8 cellular contexts compared by ENCODE assay signal in the genomic region with DNA sequence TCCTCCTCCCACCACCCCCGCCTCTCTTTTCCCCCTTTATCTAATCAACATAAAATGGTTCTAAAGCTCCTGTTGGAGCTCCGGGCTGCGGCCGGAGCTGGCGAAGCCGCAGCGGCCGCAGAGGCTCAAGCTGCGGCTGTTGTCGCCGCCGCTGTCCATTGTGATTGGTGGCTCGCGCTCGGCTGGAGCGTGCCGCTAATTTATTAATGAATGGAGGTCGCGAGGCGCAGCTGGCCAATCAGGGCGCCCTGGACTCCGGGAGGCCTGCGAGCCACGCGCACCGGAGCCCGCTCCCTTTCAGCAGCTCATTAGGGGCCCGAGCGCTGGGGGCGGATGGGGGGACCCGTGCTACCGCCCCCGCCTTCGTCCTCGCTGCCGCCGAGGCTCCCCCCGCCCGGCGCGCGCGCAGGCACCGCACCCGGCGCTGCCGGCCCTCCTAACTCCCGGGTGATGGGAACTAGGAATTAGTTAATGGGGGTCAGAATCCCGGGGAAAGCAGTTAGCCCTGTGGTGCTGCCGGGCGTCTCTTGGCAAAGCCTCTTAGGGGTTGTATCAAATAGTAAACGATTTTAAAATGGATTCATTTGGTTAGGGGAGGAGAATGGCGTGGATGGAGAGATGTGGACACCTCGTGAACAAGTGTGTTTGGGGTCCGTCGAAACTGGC. TPM values are rescaled to one million over a fixed set of nuclear protein-coding genes. Genes with fewer than 3 reads are reported as not detected.
DNase-seq lines count a peak whose midpoint lies in the region; ATAC-seq and TF ChIP-seq lines count a peak whose summit lies in the region.

No MANE protein-coding gene starts in this region.

- no peak overlapping the region for H4K91ac ChIP-seq in neuronal stem cell (ENCODE audit: low read depth, low read length, poor library complexity)

- H3K4me3 Mint-ChIP-seq in activated CD4-positive, alpha-beta T cell treated with anti-CD3 and anti-CD28 coated beads, Interleukin-2, amount 10 ng/mL, durations not matched to agents 7 days and 5 days: peak overlapping the region; percentile 78

- H2BK120ac ChIP-seq in neuronal stem cell (ENCODE audit: low read depth, low read length): no peak overlapping the region

- no peak overlapping the region for H2AK5ac ChIP-seq in neuronal stem cell (ENCODE audit: low read depth, low read length)

- H4K8ac ChIP-seq in neuronal stem cell (ENCODE audit: low read depth, low read length): no peak overlapping the region

- no peaks in the 10 kb centered on the region for H3K36me3 ChIP-seq in colonic mucosa
- no peaks in the 10 kb centered on the region for H3K36me3 ChIP-seq in neuronal stem cell (replicated peaks in 1 of 2; ENCODE audit: control insufficient read depth in 2 of 2, insufficient read depth in 2 of 2, low read length in 2 of 2)

- H3K27me3 Mint-ChIP-seq in activated CD4-positive, alpha-beta T cell treated with anti-CD3 and anti-CD28 coated beads, Interleukin-2, amount 10 ng/mL, durations not matched to agents 7 days and 5 days: peaks cover 93% of the 10 kb centered on the region

- CTCF ChIA-PET in activated CD4-positive, alpha-beta T cell treated with anti-CD3 and anti-CD28 coated beads, Interleukin-2, amount 10 ng/mL, durations not matched to agents 7 days and 5 days (lab: Charles Lee): interaction anchor here (0.9 to 1.6 kb wide), 2 partner anchors 8 to 13 kb away, joined by 3 to 4 read pairs; no protein-coding TSS in a partner anchor

- no peak overlapping the region for H3K23ac ChIP-seq in neuronal stem cell (ENCODE audit: low read depth, low read length, poor library complexity)

- no CpG with 5 or more reads among the region's 56 CpGs for WGBS in neuronal stem cell (ENCODE audit: extremely low coverage in 2 of 2, insufficient read length in 2 of 2, insufficient replicate concordance in 1 of 2), 2 donors

- no peaks in the 10 kb centered on the region for H3K79me1 ChIP-seq in neuronal stem cell (ENCODE audit: low read depth, low read length)

- H3K9ac ChIP-seq in colonic mucosa (ENCODE audit: low read depth in 2 of 2, low read length in 2 of 2) (no peak overlapping the region), neuronal stem cell (ENCODE audit: low read depth, low read length, poor library complexity) (no peak overlapping the region)

- no peaks in the 10 kb centered on the region for H3K9me3 ChIP-seq in colonic mucosa
- peaks cover 0 to 9% of the 10 kb centered on the region in 2 donors for H3K9me3 ChIP-seq in neuronal stem cell (replicated peaks in 1 of 2; ENCODE audit: control insufficient read depth in 2 of 2, insufficient read depth in 1 of 2, low read depth in 1 of 2, low read length in 2 of 2)

- H3K9me3 Mint-ChIP-seq in activated CD4-positive, alpha-beta T cell treated with anti-CD3 and anti-CD28 coated beads, Interleukin-2, amount 10 ng/mL, durations not matched to agents 7 days and 5 days: peaks cover 2% of the 10 kb centered on the region

- intact Hi-C loops in colonic mucosa (cut with DNase I): no loop called here

- H3K27ac Mint-ChIP-seq in activated CD4-positive, alpha-beta T cell treated with anti-CD3 and anti-CD28 coated beads, Interleukin-2, amount 10 ng/mL, durations not matched to agents 7 days and 5 days: peak overlapping the region; percentile 68

- H3K18ac ChIP-seq in neuronal stem cell (ENCODE audit: low read length): no peak overlapping the region

- H3K4me3 ChIP-seq in colonic mucosa: peak overlapping the region; percentile 13
- peak overlapping the region; percentile 31 to 51 for H3K4me3 ChIP-seq in neuronal stem cell (ENCODE audit: low read length in 2 of 2)

- no peak overlapping the region for H3K27ac ChIP-seq in colonic mucosa
- no peak overlapping the region for H3K27ac ChIP-seq in neuronal stem cell (replicated peaks; ENCODE audit: low read length)

- H2BK15ac ChIP-seq in neuronal stem cell (ENCODE audit: low read length): no peak overlapping the region

- H3K27me3 ChIP-seq in colonic mucosa (peaks cover 98% of the 10 kb centered on the region), neuronal stem cell (ENCODE audit: control insufficient read depth in 3 of 3, insufficient read depth in 3 of 3, low read depth in 1 of 3, low read length in 3 of 3) (peaks cover 19 to 93% (median 76%) of the 10 kb centered on the region in 3 experiments)

- H2BK12ac ChIP-seq in neuronal stem cell (ENCODE audit: low read length): no peak overlapping the region

- H3K4me1 Mint-ChIP-seq in activated CD4-positive, alpha-beta T cell treated with anti-CD3 and anti-CD28 coated beads, Interleukin-2, amount 10 ng/mL, durations not matched to agents 7 days and 5 days: peaks cover 67% of the 10 kb centered on the region

- H3K4me1 ChIP-seq in colonic mucosa (peaks cover 20% of the 10 kb centered on the region), neuronal stem cell (ENCODE audit: control insufficient read depth in 2 of 2, insufficient read depth in 1 of 2, low read depth in 1 of 2, low read length in 2 of 2) (peaks cover 29 to 38% of the 10 kb centered on the region in 2 donors)

- peak; percentile 21 for ATAC-seq in HG02763 (IDR thresholded peaks at IDR 0.05; ENCODE audit: unreplicated experiment)

- DNase-seq in activated CD4-positive, alpha-beta T cell treated with anti-CD3 and anti-CD28 coated beads, Interleukin-2, amount 10 ng/mL, durations not matched to agents 7 days and 5 days: no peak
- DNase-seq in activated CD4-positive, alpha-beta T cell treated with anti-CD3 and anti-CD28 coated beads for 1 hour: no peak
- DNase-seq in NCI-H510A (lab: John Stamatoyannopoulos, UW) (peak; percentile 28), colonic mucosa (no peak), neuronal stem cell (ENCODE audit: low spot score) (peak; percentile 89), NOMO-1 (lab: John Stamatoyannopoulos, UW; ENCODE audit: unreplicated experiment in 2 of 2) (no peak), NCI-H1436 (lab: John Stamatoyannopoulos, UW) (no peak)

- H3K14ac ChIP-seq in neuronal stem cell (ENCODE audit: low read length): no peak overlapping the region

- H3K4ac ChIP-seq in neuronal stem cell (ENCODE audit: low read length): no peak overlapping the region

- peak overlapping the region; percentile 100 for H3K4me2 ChIP-seq in neuronal stem cell (ENCODE audit: insufficient read depth, low read length, poor library complexity, severe bottlenecking)

- H2AFZ ChIP-seq in neuronal stem cell (ENCODE audit: low read length): peak overlapping the region; percentile 91

- H2BK5ac ChIP-seq in neuronal stem cell (ENCODE audit: low read length): no peak overlapping the region

- no peak for TF ChIP-seq CTCF in colonic mucosa (IDR thresholded peaks at IDR 0.05)

- POLR2A ChIA-PET in activated CD4-positive, alpha-beta T cell treated with anti-CD3 and anti-CD28 coated beads, Interleukin-2, amount 10 ng/mL, durations not matched to agents 7 days and 5 days (lab: Charles Lee): no interaction called here

- H3K36me3 Mint-ChIP-seq in activated CD4-positive, alpha-beta T cell treated with anti-CD3 and anti-CD28 coated beads, Interleukin-2, amount 10 ng/mL, durations not matched to agents 7 days and 5 days (ENCODE audit: low read depth): peaks cover 9% of the 10 kb centered on the region

RNA-seq across cellular contexts. Expression of a gene that starts 0.6 kb away (rescaled TPM):
- not detected for total RNA-seq in activated CD4-positive, alpha-beta T cell treated with anti-CD3 and anti-CD28 coated beads, Interleukin-2, amount 10 ng/mL, durations not matched to agents 7 days and 5 days
- total RNA-seq in colonic mucosa: not detected
- 0.68 TPM for polyA plus RNA-seq in neuronal stem cell (2013, experiment 1 of 2)
- polyA plus RNA-seq in neuronal stem cell (2013, experiment 2 of 2): 0.66 TPM

Comparison
In these comparisons a context has a peak if more than half of its experiments do, and no peak if none do; other contexts are left out.
1. DNase-seq: peak in NCI-H510A (single experiment) and neuronal stem cell (single experiment); none in activated CD4-positive, alpha-beta T cell treated with anti-CD3 and anti-CD28 coated beads, Interleukin-2, amount 10 ng/mL, durations not matched to agents 7 days and 5 days (single experiment), activated CD4-positive, alpha-beta T cell treated with anti-CD3 and anti-CD28 coated beads for 1 hour (single experiment), colonic mucosa (single experiment), NOMO-1 (0 of 2) and NCI-H1436 (single experiment).